ENCODE assay signal across 32 cellular contexts in genomic region chrX:15576019-15576418, GRCh38. TPM values are rescaled to one million over a fixed set of nuclear protein-coding genes. Genes with fewer than 3 reads are reported as not detected.
DNase-seq lines count a peak whose midpoint lies in the region; ATAC-seq, FAIRE-seq and TF ChIP-seq lines count a peak whose summit lies in the region.
"Had no signal": no experiment of that assay in that cellular context is flagged by ENCODE, and none has a peak within 500 bp of the region (broad histone marks: within the 10 kb centered on the region; RNA-seq: fewer than 3 reads in every experiment).

No MANE protein-coding gene starts in this region.

- TF ChIP-seq CTCF in K562 (IDR thresholded peaks at IDR 0.05 in 2 of 3, conservative IDR thresholded peaks at IDR 0.05 in 1 of 3; ENCODE audit: insufficient read depth in 2 of 3, low read depth in 1 of 3, low read length in 3 of 3), result no peak

- POLR2A ChIA-PET in K562 (lab: Yijun Ruan, JAX), result no interaction called here

- no peak overlapping the region for H3K4ac ChIP-seq in neuronal stem cell (ENCODE audit: low read length)

- no TSS peak for BruUV-seq in K562 (replicated peaks; lab: Mats Ljungman, UMichigan)

- no peak overlapping the region for H3K27ac ChIP-seq in K562 (ENCODE audit: extremely low read depth, low read depth, low read length)
- H3K27ac ChIP-seq in neuronal stem cell (replicated peaks; ENCODE audit: low read length), result no peak overlapping the region
- H3K27ac ChIP-seq: BLaER1 treated with 17β-estradiol and CSF1 and Interleukin-3, amounts not matched to agents 10 nM and 100 nM; foreskin keratinocyte; Peyer's patch; psoas muscle; sigmoid colon; stomach; tibial artery had no signal

- H3K9ac ChIP-seq in K562 (ENCODE audit: insufficient read depth in 1 of 2, low read depth in 2 of 2, low read length in 2 of 2), result no peak overlapping the region
- no peak overlapping the region for H3K9ac ChIP-seq in neuronal stem cell (ENCODE audit: low read depth, low read length, poor library complexity)
- H3K9ac ChIP-seq: BLaER1 treated with 17β-estradiol and CSF1 and Interleukin-3, amounts not matched to agents 10 nM and 100 nM had no signal

- no peak for TF ChIP-seq EP300 in K562 (IDR thresholded peaks at IDR 0.05; ENCODE audit: low read length)

- DNase-seq in EH (ENCODE audit: low read depth) (peak; percentile 12), NCI-H69 (lab: John Stamatoyannopoulos, UW) (peak; percentile 11), K562 (ENCODE audit: extremely low read depth in 1 of 4, low spot score in 3 of 4) (no peak), neuronal stem cell (ENCODE audit: low spot score) (no peak)
- no peak for DNase-seq in activated CD4-positive, alpha-beta T cell treated with anti-CD3 and anti-CD28 coated beads, Interleukin-2, amount 50 U/mL, for 48 hours
- DNase-seq: activated CD4-positive, alpha-beta T cell treated with anti-CD3 and anti-CD28 coated beads for 4 hours; activated T-cell treated with anti-CD3 and anti-CD28 coated beads for 4 hours; aorta; COR-L47; foreskin keratinocyte; GDM1; head of caudate nucleus; MG63; midbrain; naive B cell; NCI-H1105 treated with DMSO at 0.1 percent for 48 hours; NCI-H2029; NCI-H774; occipital lobe; Peyer's patch; psoas muscle; SHP77 treated with DMSO at 0.1 percent for 48 hours; sigmoid colon; stimulated activated CD4-positive, alpha-beta T cell treated with anti-CD3 and anti-CD28 coated beads, Interleukin-4, amount 100 ng/mL, for 1 hour; stomach; tibial artery had no signal

- H3K14ac ChIP-seq in neuronal stem cell (ENCODE audit: low read length), result no peak overlapping the region

- no peak overlapping the region for H4K91ac ChIP-seq in neuronal stem cell (ENCODE audit: low read depth, low read length, poor library complexity)

- no peaks in the 10 kb centered on the region for H4K20me1 ChIP-seq in K562 (replicated peaks; ENCODE audit: control insufficient read depth, insufficient read depth, low read length)

- no peak for TF ChIP-seq POLR2A in K562 (conservative IDR thresholded peaks at IDR 0.05)

- WGBS in K562 (ENCODE audit: insufficient coverage, low coverage, missing lambda C conversion rate), result 9% methylated on average over 1 of the region's 1 CpG
- no CpG with 5 or more reads among the region's 1 CpG for WGBS in neuronal stem cell (ENCODE audit: extremely low coverage in 2 of 2, insufficient read length in 2 of 2, insufficient replicate concordance in 1 of 2), 2 donors

- H2BK15ac ChIP-seq in neuronal stem cell (ENCODE audit: low read length), result no peak overlapping the region

- in situ Hi-C loops in K562 (cut with MboI), result loop anchor here (10.0 kb wide), 1 partner anchor 211 kb away; no protein-coding TSS in a partner anchor

- CTCF ChIA-PET in K562 (lab: Yijun Ruan, JAX; ENCODE audit: low intra/inter-chr PET ratio), result no interaction called here

- H2AK5ac ChIP-seq in neuronal stem cell (ENCODE audit: low read depth, low read length), result no peak overlapping the region

- intact Hi-C loops in K562 (cut with micrococcal nuclease), result no loop called here

- H3K27me3 ChIP-seq in K562 (ENCODE audit: control insufficient read depth in 2 of 2, insufficient read depth in 2 of 2, low read length in 2 of 2), result no peaks in the 10 kb centered on the region
- H3K27me3 ChIP-seq in neuronal stem cell (ENCODE audit: control insufficient read depth in 3 of 3, insufficient read depth in 3 of 3, low read depth in 1 of 3, low read length in 3 of 3), result peaks cover 0 to 27% (median 0%) of the 10 kb centered on the region in 3 experiments
- H3K27me3 ChIP-seq: foreskin keratinocyte, MG63, Peyer's patch, sigmoid colon, stomach, tibial artery had no signal

- H3K9me1 ChIP-seq in K562 (ENCODE audit: control insufficient read depth, insufficient read depth, low read length), result no peaks in the 10 kb centered on the region

- H3K79me1 ChIP-seq in neuronal stem cell (ENCODE audit: low read depth, low read length), result no peaks in the 10 kb centered on the region

- H3K36me3 ChIP-seq in K562 (ENCODE audit: control insufficient read depth, insufficient read depth, low read length), result no peaks in the 10 kb centered on the region; the same call in 2 of the 3 replicates
- no peaks in the 10 kb centered on the region for H3K36me3 ChIP-seq in neuronal stem cell (replicated peaks in 1 of 2; ENCODE audit: control insufficient read depth in 2 of 2, insufficient read depth in 2 of 2, low read length in 2 of 2)
- H3K36me3 ChIP-seq: BLaER1 treated with 17β-estradiol and CSF1 and Interleukin-3, amounts not matched to agents 10 nM and 100 nM; HAP-1; MG63; Peyer's patch; sigmoid colon; stomach; tibial artery had no signal

- H3K23ac ChIP-seq in neuronal stem cell (ENCODE audit: low read depth, low read length, poor library complexity), result no peak overlapping the region

- FAIRE-seq in K562 (lab: Jason Lieb, UNC), result no peak
- FAIRE-seq: keratinocyte had no signal

- no peak overlapping the region for H2BK5ac ChIP-seq in neuronal stem cell (ENCODE audit: low read length)

- H3K9me3 ChIP-seq in K562 (replicated peaks; ENCODE audit: control insufficient read depth, insufficient read depth, low read depth, low read length) (no peaks in the 10 kb centered on the region; the same call in 1 of the 2 replicates), neuronal stem cell (replicated peaks in 1 of 2; ENCODE audit: control insufficient read depth in 2 of 2, insufficient read depth in 1 of 2, low read depth in 1 of 2, low read length in 2 of 2) (no peaks in the 10 kb centered on the region)
- H3K9me3 ChIP-seq: BLaER1 treated with 17β-estradiol and CSF1 and Interleukin-3, amounts not matched to agents 10 nM and 100 nM; HAP-1; MG63; Peyer's patch; psoas muscle; sigmoid colon; stomach; tibial artery had no signal

- no peak overlapping the region for H3K18ac ChIP-seq in neuronal stem cell (ENCODE audit: low read length)

- H3K4me2 ChIP-seq in K562 (ENCODE audit: insufficient read depth, low read length), result no peak overlapping the region; the same call in 1 of the 2 replicates
- H3K4me2 ChIP-seq in neuronal stem cell (ENCODE audit: insufficient read depth, low read length, poor library complexity, severe bottlenecking), result peak overlapping the region; percentile 18
- H3K4me2 ChIP-seq: BLaER1 treated with 17β-estradiol and CSF1 and Interleukin-3, amounts not matched to agents 10 nM and 100 nM had no signal

- no peaks in the 10 kb centered on the region for H3K79me2 ChIP-seq in K562 (ENCODE audit: control insufficient read depth, insufficient read depth, low read length)

- H2AFZ ChIP-seq in K562 (ENCODE audit: low read depth, low read length), result peak overlapping the region; percentile 78
- no peak overlapping the region for H2AFZ ChIP-seq in neuronal stem cell (ENCODE audit: low read length)

- H3K4me1 ChIP-seq in K562 (replicated peaks in 1 of 2; ENCODE audit: control insufficient read depth in 2 of 2, insufficient read depth in 2 of 2, low read length in 2 of 2) (peaks cover 0 to 32% of the 10 kb centered on the region in 2 experiments; a peak in 3 of 5 replicates), neuronal stem cell (ENCODE audit: control insufficient read depth in 2 of 2, insufficient read depth in 1 of 2, low read depth in 1 of 2, low read length in 2 of 2) (peaks cover 0 to 3% of the 10 kb centered on the region in 2 donors)
- H3K4me1 ChIP-seq: BLaER1 treated with 17β-estradiol and CSF1 and Interleukin-3, amounts not matched to agents 10 nM and 100 nM; foreskin keratinocyte; HAP-1; Peyer's patch; psoas muscle; sigmoid colon; tibial artery had no signal

- no peak overlapping the region for H3K4me3 ChIP-seq in K562
- no peak overlapping the region for H3K4me3 ChIP-seq in neuronal stem cell (ENCODE audit: low read length in 2 of 2)
- H3K4me3 ChIP-seq: BLaER1 treated with 17β-estradiol and CSF1 and Interleukin-3, amounts not matched to agents 10 nM and 100 nM; HAP-1; MG63; Peyer's patch; psoas muscle; sigmoid colon; stomach; tibial artery had no signal

- no peak for ATAC-seq in K562
- ATAC-seq in HG03135 (IDR thresholded peaks at IDR 0.05; ENCODE audit: unreplicated experiment), result no peak
- ATAC-seq in HG02678 (IDR thresholded peaks at IDR 0.05; ENCODE audit: unreplicated experiment), result no peak
- ATAC-seq: foreskin keratinocyte, psoas muscle had no signal

- H2BK12ac ChIP-seq in neuronal stem cell (ENCODE audit: low read length), result no peak overlapping the region

- TF ChIP-seq RAD21 in K562 (CRISPR knock-in tag; conservative IDR thresholded peaks at IDR 0.05 in 1 of 2, IDR thresholded peaks at IDR 0.05 in 1 of 2), result no peak

- H2BK120ac ChIP-seq in neuronal stem cell (ENCODE audit: low read depth, low read length), result no peak overlapping the region

- H4K8ac ChIP-seq in neuronal stem cell (ENCODE audit: low read depth, low read length), result no peak overlapping the region

TF ChIP-seq in K562, 482 proteins besides CTCF, POLR2A, EP300 and RAD21 (continues in another document):
- TF ChIP-seq HSF4 (CRISPR knock-in tag; IDR thresholded peaks at IDR 0.05; ENCODE audit: borderline replicate concordance) (no peak), NFE2 (IDR thresholded peaks at IDR 0.05; ENCODE audit: low read depth) (no peak), ZNF717 (CRISPR knock-in tag; IDR thresholded peaks at IDR 0.05) (no peak)

RNA-seq across cellular contexts. Expression of gene ACE2, which starts 24.7 kb away (rescaled TPM):
- not detected in 2 replicates for total RNA-seq in K562 (2011; cell fraction: chromatin; rRNA removed; ENCODE audit: low replicate concordance)
- total RNA-seq in K562 (2011; cell fraction: nucleolus; rRNA removed), result 0.53 TPM in 1 of 2 replicates, not detected in the other
- not detected in 2 replicates for total RNA-seq in K562 (2011; cell fraction: nucleoplasm; rRNA removed)
- total RNA-seq in K562 (2014; rRNA removed) (not detected in 2 replicates), K562 (2014; rRNA removed; fragmentation: Illumina TruSeq; extraction: Trizol) (0.07 TPM in 1 of 2 replicates, not detected in the other), K562 (2015; rRNA removed; fragmentation: Illumina TruSeq; extraction: Trizol) (0.04 TPM in 1 of 2 replicates, not detected in the other), K562 (2021) (not detected in 2 replicates)
- polyA plus RNA-seq in K562 (2011; rRNA removed) (0.03 TPM in 1 of 2 replicates, not detected in the other), K562 (2014; fragmentation: Illumina TruSeq; extraction: Trizol) (0.09 TPM in 1 of 2 replicates, not detected in the other), K562 (2014; fragmentation: Nextera tagmentation; extraction: Ambion mirVana) (not detected), K562 (2014; rRNA removed) (not detected in 2 replicates)
- not detected in 2 replicates for polyA plus RNA-seq in K562 (2011; cell fraction: cytosol; rRNA removed)
- polyA plus RNA-seq in K562 (2011; cell fraction: nucleus; rRNA removed), result not detected in 2 replicates
- not detected in 2 replicates for polyA plus RNA-seq in K562 (2012)
- polyA minus RNA-seq in K562 (2011; rRNA and poly(A)+ RNA removed), result not detected in 2 replicates
- not detected in 2 replicates for polyA minus RNA-seq in K562 (2011; cell fraction: cytosol; rRNA and poly(A)+ RNA removed)
- polyA minus RNA-seq in K562 (2011; cell fraction: nucleus; rRNA and poly(A)+ RNA removed), result not detected in 2 replicates
- polyA plus RNA-seq in neuronal stem cell (2013, experiment 1 of 2), result not detected
- polyA plus RNA-seq in neuronal stem cell (2013, experiment 2 of 2), result not detected
- total RNA-seq: activated T-helper 2 cell treated with anti-CD3 and anti-CD28 coated beads, Interferon-gamma antibody, Interleukin-2, Interleukin-4, amounts not matched to agents 10 μg/mL and 5 μg/mL and 100 μg/mL, durations not matched to agents 14 hours and 24 hours and 36 hours; occipital lobe had no signal

Comparison
In these comparisons a context has a peak if more than half of its experiments do, and no peak if none do; other contexts are left out.
1. DNase-seq: peak in EH (single experiment) and NCI-H69 (single experiment); none in K562 (0 of 4), neuronal stem cell (single experiment) and activated CD4-positive, alpha-beta T cell treated with anti-CD3 and anti-CD28 coated beads, Interleukin-2, amount 50 U/mL, for 48 hours (0 of 2).